ENCODE assay signal across 3 cellular contexts in genomic region chrX:107396235-107396634, GRCh38.
A peak's percentile ranks its signal among the peaks of the same experiment; 100 is the strongest.
TF ChIP-seq lines count a peak whose summit lies in the region.

No MANE protein-coding gene starts in this region.

TF ChIP-seq in liver, 16 proteins besides CTCF, POLR2A, EP300 and RAD21:
- TF ChIP-seq ZBTB33 (IDR thresholded peaks at IDR 0.05) (no peak), MAX (IDR thresholded peaks at IDR 0.05) (no peak), GABPA (IDR thresholded peaks at IDR 0.05 in 1 of 2, conservative IDR thresholded peaks at IDR 0.05 in 1 of 2) (no peak)
- TF ChIP-seq, protein P1, sequence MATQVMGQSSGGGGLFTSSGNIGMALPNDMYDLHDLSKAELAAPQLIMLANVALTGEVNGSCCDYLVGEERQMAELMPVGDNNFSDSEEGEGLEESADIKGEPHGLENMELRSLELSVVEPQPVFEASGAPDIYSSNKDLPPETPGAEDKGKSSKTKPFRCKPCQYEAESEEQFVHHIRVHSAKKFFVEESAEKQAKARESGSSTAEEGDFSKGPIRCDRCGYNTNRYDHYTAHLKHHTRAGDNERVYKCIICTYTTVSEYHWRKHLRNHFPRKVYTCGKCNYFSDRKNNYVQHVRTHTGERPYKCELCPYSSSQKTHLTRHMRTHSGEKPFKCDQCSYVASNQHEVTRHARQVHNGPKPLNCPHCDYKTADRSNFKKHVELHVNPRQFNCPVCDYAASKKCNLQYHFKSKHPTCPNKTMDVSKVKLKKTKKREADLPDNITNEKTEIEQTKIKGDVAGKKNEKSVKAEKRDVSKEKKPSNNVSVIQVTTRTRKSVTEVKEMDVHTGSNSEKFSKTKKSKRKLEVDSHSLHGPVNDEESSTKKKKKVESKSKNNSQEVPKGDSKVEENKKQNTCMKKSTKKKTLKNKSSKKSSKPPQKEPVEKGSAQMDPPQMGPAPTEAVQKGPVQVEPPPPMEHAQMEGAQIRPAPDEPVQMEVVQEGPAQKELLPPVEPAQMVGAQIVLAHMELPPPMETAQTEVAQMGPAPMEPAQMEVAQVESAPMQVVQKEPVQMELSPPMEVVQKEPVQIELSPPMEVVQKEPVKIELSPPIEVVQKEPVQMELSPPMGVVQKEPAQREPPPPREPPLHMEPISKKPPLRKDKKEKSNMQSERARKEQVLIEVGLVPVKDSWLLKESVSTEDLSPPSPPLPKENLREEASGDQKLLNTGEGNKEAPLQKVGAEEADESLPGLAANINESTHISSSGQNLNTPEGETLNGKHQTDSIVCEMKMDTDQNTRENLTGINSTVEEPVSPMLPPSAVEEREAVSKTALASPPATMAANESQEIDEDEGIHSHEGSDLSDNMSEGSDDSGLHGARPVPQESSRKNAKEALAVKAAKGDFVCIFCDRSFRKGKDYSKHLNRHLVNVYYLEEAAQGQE (IDR thresholded peaks at IDR 0.05) = peak; percentile 33
- TF ChIP-seq, protein P2, sequence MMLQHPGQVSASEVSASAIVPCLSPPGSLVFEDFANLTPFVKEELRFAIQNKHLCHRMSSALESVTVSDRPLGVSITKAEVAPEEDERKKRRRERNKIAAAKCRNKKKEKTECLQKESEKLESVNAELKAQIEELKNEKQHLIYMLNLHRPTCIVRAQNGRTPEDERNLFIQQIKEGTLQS (IDR thresholded peaks at IDR 0.05) = no peak

TF ChIP-seq in HepG2, 621 proteins besides CTCF, POLR2A, EP300 and RAD21:
- TF ChIP-seq ZMYM2 (CRISPR knock-in tag; IDR thresholded peaks at IDR 0.05) (no peak), ZFY (CRISPR knock-in tag; IDR thresholded peaks at IDR 0.05) (no peak), KAT2B (IDR thresholded peaks at IDR 0.05; ENCODE audit: borderline replicate concordance, low read depth, low read length) (no peak), AGO2 (optimal IDR thresholded peaks at IDR 0.05; ENCODE audit: low read depth, low read length) (no peak), MLX (CRISPR knock-in tag; IDR thresholded peaks at IDR 0.05) (no peak), NFATC3 (CRISPR knock-in tag; IDR thresholded peaks at IDR 0.05) (no peak)
- TF ChIP-seq, protein P1 (IDR thresholded peaks at IDR 0.05; ENCODE audit: borderline replicate concordance in 1 of 2, low read depth in 1 of 2, low read length in 2 of 2) = peak in 1 of 2 experiments; percentile 62; a peak in 1 of 4 replicates
TF ChIP-seq in HepG2: peak in this region for 1.

TF ChIP-seq in HCT116, 20 proteins besides CTCF, POLR2A, EP300 and RAD21:
- TF ChIP-seq, protein P1 (IDR thresholded peaks at IDR 0.05; ENCODE audit: low read depth) = peak; percentile 19; the same call in 1 of the 2 replicates
- no peak for TF ChIP-seq CEBPB (IDR thresholded peaks at IDR 0.05; ENCODE audit: low read depth)
